Comparison of ENCODE assay signal across 14 cellular contexts in the genomic region with DNA sequence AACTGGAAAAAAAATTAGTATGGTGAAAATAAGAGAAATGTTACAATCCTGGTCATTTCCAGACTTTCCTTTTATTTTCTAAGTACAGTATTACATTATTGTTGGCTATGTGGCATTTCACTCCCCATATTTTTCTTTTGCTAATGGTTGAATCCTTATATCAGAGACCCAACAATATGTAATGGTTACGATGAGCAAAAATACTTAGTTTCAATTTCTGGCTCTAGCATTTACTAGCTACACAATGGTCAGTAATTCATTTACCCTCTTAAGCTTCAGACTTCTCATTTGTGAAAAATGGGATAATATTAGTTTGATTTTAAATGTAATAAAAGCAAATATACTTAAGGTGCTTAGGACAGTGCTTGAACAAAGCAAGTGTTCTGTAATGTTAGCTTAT.
DNase-seq lines count a peak whose midpoint lies in the region; ATAC-seq and TF ChIP-seq lines count a peak whose summit lies in the region.
"Had no signal": no experiment of that assay in that cellular context is flagged by ENCODE, and none has a peak within 500 bp of the region (broad histone marks: within the 10 kb centered on the region; RNA-seq: fewer than 3 reads in every experiment).

No MANE protein-coding gene starts in this region.

- no peaks in the 10 kb centered on the region for H3K9me3 ChIP-seq in PC-3 (ENCODE audit: low read length)
- H3K9me3 ChIP-seq in fibroblast of lung (ENCODE audit: control insufficient read depth, insufficient read depth, low read depth, low read length): no peaks in the 10 kb centered on the region
- H3K9me3 ChIP-seq: BLaER1, Caco-2, HAP-1 had no signal

- TF ChIP-seq CTCF in HFFc6 (IDR thresholded peaks at IDR 0.05) (no peak), PC-3 (conservative IDR thresholded peaks at IDR 0.05; ENCODE audit: low read depth, low read length) (no peak), fibroblast of lung (conservative IDR thresholded peaks at IDR 0.05 in 1 of 2, IDR thresholded peaks at IDR 0.05 in 1 of 2; ENCODE audit: low read depth in 1 of 2, low read length in 2 of 2) (no peak), chondrocyte (IDR thresholded peaks at IDR 0.05) (no peak)

- no peaks in the 10 kb centered on the region for H3K9me2 ChIP-seq in PC-3 (replicated peaks; ENCODE audit: low read length)

- no peaks in the 10 kb centered on the region for H3F3A ChIP-seq in PC-3 (ENCODE audit: low read length, unreplicated experiment)

- H3K27ac Mint-ChIP-seq in HFFc6: no peak overlapping the region
- no peak overlapping the region for H3K27ac Mint-ChIP-seq in chondrocyte (ENCODE audit: unreplicated experiment)
- H3K27ac Mint-ChIP-seq: CD8-positive, alpha-beta memory T cell had no signal

- H3K9ac ChIP-seq in PC-3 (ENCODE audit: low read length) (no peak overlapping the region), fibroblast of lung (ENCODE audit: insufficient read depth, low read length) (no peak overlapping the region)
- H3K9ac ChIP-seq: BLaER1 had no signal

- intact Hi-C loops in PC-3 (cut with micrococcal nuclease): no loop called here

- H3K4me3 ChIP-seq in PC-3 (ENCODE audit: low read length): peak overlapping the region; percentile 23; the same call in 1 of the 2 replicates
- H3K4me3 ChIP-seq in fibroblast of lung (replicated peaks in 1 of 4; ENCODE audit: control extremely low read depth in 1 of 4, insufficient read depth in 1 of 4, low read depth in 3 of 4, low read length in 4 of 4): no peak overlapping the region
- H3K4me3 ChIP-seq: BLaER1, HAP-1 had no signal

- no peaks in the 10 kb centered on the region for H3K36me3 ChIP-seq in PC-3 (ENCODE audit: low read depth, low read length)
- H3K36me3 ChIP-seq in fibroblast of lung (ENCODE audit: control insufficient read depth, insufficient read depth, low read length): no peaks in the 10 kb centered on the region
- H3K36me3 ChIP-seq: BLaER1, HAP-1 had no signal

- POLR2A ChIA-PET in PC-3 (lab: Charles Lee; ENCODE audit: unreplicated experiment): no interaction called here

- no peak overlapping the region; the same call in 1 of the 2 replicates for H2AFZ ChIP-seq in PC-3 (ENCODE audit: low read length)
- peak overlapping the region; percentile 27 for H2AFZ ChIP-seq in fibroblast of lung (ENCODE audit: low read length)

- H3K9me3 Mint-ChIP-seq in HFFc6 (no peaks in the 10 kb centered on the region; the same call in 1 of the 2 replicates), chondrocyte (ENCODE audit: low read depth) (no peaks in the 10 kb centered on the region)

- CTCF ChIA-PET in PC-3 (lab: Charles Lee): no interaction called here

- H3K4me1 Mint-ChIP-seq in HFFc6 (ENCODE audit: low read depth) (no peaks in the 10 kb centered on the region), chondrocyte (ENCODE audit: low read depth) (no peaks in the 10 kb centered on the region)
- H3K4me1 Mint-ChIP-seq: CD8-positive, alpha-beta memory T cell had no signal

- peak; percentile 29 for DNase-seq in ACHN
- DNase-seq in HFFc6: no peak
- no peak for DNase-seq in PC-3
- DNase-seq in fibroblast of lung (ENCODE audit: low read depth in 2 of 2): no peak
- DNase-seq in RKO (ENCODE audit: low spot score): no peak
- DNase-seq in effector CD8-positive, alpha-beta T cell (lab: John Stamatoyannopoulos, UW): no peak
- no peak for DNase-seq in chondrocyte (ENCODE audit: low spot score)
- DNase-seq: AML-193; Caco-2; CD8-positive, alpha-beta memory T cell had no signal

- no peaks in the 10 kb centered on the region for H3K4me1 ChIP-seq in PC-3 (ENCODE audit: insufficient read depth, low read length)
- H3K4me1 ChIP-seq in fibroblast of lung (ENCODE audit: control insufficient read depth, extremely low read depth, insufficient read depth, low read length): no peaks in the 10 kb centered on the region
- H3K4me1 ChIP-seq: BLaER1, HAP-1 had no signal

- H3K27me3 Mint-ChIP-seq in HFFc6 (ENCODE audit: insufficient read depth) (no peaks in the 10 kb centered on the region), chondrocyte (ENCODE audit: low read depth) (peaks cover 2% of the 10 kb centered on the region)
- H3K27me3 Mint-ChIP-seq: CD8-positive, alpha-beta memory T cell had no signal

- H3K4me2 ChIP-seq in PC-3 (ENCODE audit: low read length): peak overlapping the region; percentile 29; the same call in 1 of the 2 replicates
- peak overlapping the region; percentile 54 for H3K4me2 ChIP-seq in fibroblast of lung (ENCODE audit: extremely low read depth, insufficient read depth, low read length)
- H3K4me2 ChIP-seq: BLaER1 had no signal

- H3K79me2 ChIP-seq in PC-3 (ENCODE audit: low read length) (no peaks in the 10 kb centered on the region), fibroblast of lung (ENCODE audit: control insufficient read depth, insufficient read depth, low read length) (no peaks in the 10 kb centered on the region)

- no TSS peak for BruUV-seq in PC-3 (replicated peaks; lab: Mats Ljungman, UMichigan)

- H3K27ac ChIP-seq in PC-3 (ENCODE audit: low read length) (no peak overlapping the region), fibroblast of lung (ENCODE audit: insufficient read depth, low read length) (no peak overlapping the region)
- H3K27ac ChIP-seq: BLaER1, HL-60 had no signal

- ATAC-seq in PC-3: no peak
- no peak for ATAC-seq in GM21723 (IDR thresholded peaks at IDR 0.05; ENCODE audit: unreplicated experiment)

- no peaks in the 10 kb centered on the region for H3K27me3 ChIP-seq in PC-3 (ENCODE audit: low read length)
- H3K27me3 ChIP-seq in fibroblast of lung (ENCODE audit: control insufficient read depth, insufficient read depth, low read length): no peaks in the 10 kb centered on the region
- H3K27me3 ChIP-seq: BLaER1 had no signal

- in situ Hi-C loops in ACHN (cut with HindIII; ENCODE audit: low pct_ligation_motif_present, low pct_unique_long_range_greater_than_20kb, low sequenced_read_pairs): no loop called here

- H3K36me3 Mint-ChIP-seq in HFFc6 (ENCODE audit: low read depth): no peaks in the 10 kb centered on the region
- peaks cover 3% of the 10 kb centered on the region for H3K36me3 Mint-ChIP-seq in chondrocyte (ENCODE audit: low read depth)

- no peaks in the 10 kb centered on the region for H4K20me1 ChIP-seq in PC-3 (ENCODE audit: low read length)
- no peaks in the 10 kb centered on the region for H4K20me1 ChIP-seq in fibroblast of lung (ENCODE audit: control insufficient read depth, extremely low read depth, insufficient read depth, low read length)
- H4K20me1 ChIP-seq: BLaER1 had no signal

- H3K4me3 Mint-ChIP-seq in HFFc6: peak overlapping the region; percentile 52; the same call in 1 of the 2 replicates
- no peak overlapping the region for H3K4me3 Mint-ChIP-seq in chondrocyte (ENCODE audit: unreplicated experiment)
- H3K4me3 Mint-ChIP-seq: CD8-positive, alpha-beta memory T cell had no signal
